14 cellular contexts compared by ENCODE assay signal in the genomic region with DNA sequence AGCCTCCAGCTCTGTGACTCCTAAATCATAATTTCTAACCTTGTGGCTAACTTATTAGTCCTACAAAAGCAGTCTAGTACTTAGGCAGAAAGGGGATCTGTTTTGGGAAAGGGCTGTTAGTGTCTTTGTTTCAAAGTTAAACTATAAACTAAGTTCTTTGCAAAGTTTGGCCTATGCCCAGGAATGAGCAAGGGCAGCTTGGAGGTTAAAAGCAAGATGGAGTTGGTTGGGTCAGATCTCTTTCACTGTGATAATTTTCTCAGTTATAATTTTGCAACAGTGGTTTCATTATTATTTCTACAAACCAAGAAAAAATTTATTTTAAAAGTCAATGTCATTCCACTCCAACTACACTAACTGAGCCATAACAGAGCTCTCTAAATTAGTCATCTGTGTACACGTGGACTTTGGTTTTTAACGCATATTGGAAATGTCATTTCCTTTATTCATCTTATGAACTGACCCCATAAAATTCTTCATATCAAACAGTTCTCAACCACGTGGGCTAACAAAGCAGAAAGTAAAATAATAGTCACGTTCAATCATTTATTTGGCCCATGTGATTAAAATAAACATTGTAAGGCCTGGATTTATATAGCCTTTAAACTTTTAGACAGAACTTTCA.
DNase-seq lines count a peak whose midpoint lies in the region; ATAC-seq and TF ChIP-seq lines count a peak whose summit lies in the region.
"Had no signal": no experiment of that assay in that cellular context is flagged by ENCODE, and none has a peak within 500 bp of the region (broad histone marks: within the 10 kb centered on the region; RNA-seq: fewer than 3 reads in every experiment).

No MANE protein-coding gene starts in this region.

- no peaks in the 10 kb centered on the region for H3K27me3 ChIP-seq in testis

- no peak overlapping the region for H3K4me3 Mint-ChIP-seq in activated T-helper 2 cell treated with anti-CD3 and anti-CD28 coated beads, Interferon-gamma antibody, Interleukin-2, Interleukin-4, amounts not matched to agents 10 μg/mL and 5 μg/mL and 100 μg/mL, durations not matched to agents 14 hours and 24 hours and 36 hours (ENCODE audit: low read depth)
- H3K4me3 Mint-ChIP-seq in WTC11: no peak overlapping the region
- H3K4me3 Mint-ChIP-seq: CD4-positive, CD25-positive, alpha-beta regulatory T cell; dendritic cell treated with granulocyte-macrophage colony-stimulating factor and Interleukin-4, amounts not matched to agents 40 ng/mL and 50 ng/mL, for 4 days had no signal

- H3K36me3 ChIP-seq in testis (ENCODE audit: low read depth, missing control alignments): no peaks in the 10 kb centered on the region

- TF ChIP-seq POLR2A in testis (IDR thresholded peaks at IDR 0.05): no peak

- intact Hi-C loops in activated T-helper 2 cell treated with anti-CD3 and anti-CD28 coated beads, Interferon-gamma antibody, Interleukin-2, Interleukin-4, amounts not matched to agents 10 μg/mL and 5 μg/mL and 100 μg/mL, durations not matched to agents 14 hours and 24 hours and 36 hours (cut with micrococcal nuclease): no loop called here
- intact Hi-C loops in head of caudate nucleus (cut with DNase I): no loop called here
- intact Hi-C loops in testis (cut with DNase I; ENCODE audit: low total_unique reads): no loop called here

- TF ChIP-seq CTCF in GM12865 (IDR thresholded peaks at IDR 0.05; ENCODE audit: insufficient read depth, low read depth, low read length, missing control alignments) (no peak), WTC11 (IDR thresholded peaks at IDR 0.05) (no peak), testis (IDR thresholded peaks at IDR 0.05) (no peak)

- 72 to 73% methylated on average over 4 of the region's 4 CpGs for WGBS in testis, 2 donors

- CTCF ChIA-PET in WTC11 (lab: Charles Lee): no interaction called here

- peaks cover 6% of the 10 kb centered on the region for H3K9me3 Mint-ChIP-seq in activated T-helper 2 cell treated with anti-CD3 and anti-CD28 coated beads, Interferon-gamma antibody, Interleukin-2, Interleukin-4, amounts not matched to agents 10 μg/mL and 5 μg/mL and 100 μg/mL, durations not matched to agents 14 hours and 24 hours and 36 hours
- peaks cover 28% of the 10 kb centered on the region for H3K9me3 Mint-ChIP-seq in WTC11

- H3K4me1 Mint-ChIP-seq in activated T-helper 2 cell treated with anti-CD3 and anti-CD28 coated beads, Interferon-gamma antibody, Interleukin-2, Interleukin-4, amounts not matched to agents 10 μg/mL and 5 μg/mL and 100 μg/mL, durations not matched to agents 14 hours and 24 hours and 36 hours (ENCODE audit: low read depth): peaks cover 20% of the 10 kb centered on the region
- no peaks in the 10 kb centered on the region for H3K4me1 Mint-ChIP-seq in WTC11

- H3K4me3 ChIP-seq in GM12865 (ENCODE audit: low read depth, low read length): no peak overlapping the region
- no peak overlapping the region for H3K4me3 ChIP-seq in testis
- H3K4me3 ChIP-seq: psoas muscle had no signal

- H3K36me3 Mint-ChIP-seq in activated T-helper 2 cell treated with anti-CD3 and anti-CD28 coated beads, Interferon-gamma antibody, Interleukin-2, Interleukin-4, amounts not matched to agents 10 μg/mL and 5 μg/mL and 100 μg/mL, durations not matched to agents 14 hours and 24 hours and 36 hours (ENCODE audit: low read depth): no peaks in the 10 kb centered on the region
- peaks cover 23% of the 10 kb centered on the region for H3K36me3 Mint-ChIP-seq in WTC11
- H3K36me3 Mint-ChIP-seq: CD4-positive, CD25-positive, alpha-beta regulatory T cell had no signal

- no peaks in the 10 kb centered on the region for H3K27me3 Mint-ChIP-seq in activated T-helper 2 cell treated with anti-CD3 and anti-CD28 coated beads, Interferon-gamma antibody, Interleukin-2, Interleukin-4, amounts not matched to agents 10 μg/mL and 5 μg/mL and 100 μg/mL, durations not matched to agents 14 hours and 24 hours and 36 hours (ENCODE audit: low read depth)
- peaks cover 7% of the 10 kb centered on the region for H3K27me3 Mint-ChIP-seq in WTC11 (ENCODE audit: low read depth)
- H3K27me3 Mint-ChIP-seq: CD4-positive, CD25-positive, alpha-beta regulatory T cell; dendritic cell treated with granulocyte-macrophage colony-stimulating factor and Interleukin-4, amounts not matched to agents 40 ng/mL and 50 ng/mL, for 4 days had no signal

- no peak overlapping the region for H3K27ac ChIP-seq in testis
- H3K27ac ChIP-seq: psoas muscle had no signal

- H3K27ac Mint-ChIP-seq in activated T-helper 2 cell treated with anti-CD3 and anti-CD28 coated beads, Interferon-gamma antibody, Interleukin-2, Interleukin-4, amounts not matched to agents 10 μg/mL and 5 μg/mL and 100 μg/mL, durations not matched to agents 14 hours and 24 hours and 36 hours: peak overlapping the region; percentile 22
- no peak overlapping the region for H3K27ac Mint-ChIP-seq in WTC11
- H3K27ac Mint-ChIP-seq: CD4-positive, CD25-positive, alpha-beta regulatory T cell; dendritic cell treated with granulocyte-macrophage colony-stimulating factor and Interleukin-4, amounts not matched to agents 40 ng/mL and 50 ng/mL, for 4 days had no signal

- H3K4me1 ChIP-seq in testis: no peaks in the 10 kb centered on the region
- H3K4me1 ChIP-seq: psoas muscle had no signal

- no peaks in the 10 kb centered on the region for H3K9me3 ChIP-seq in testis

- DNase-seq in GM12865 (ENCODE audit: low read depth) (peak; percentile 29), WTC11 (ENCODE audit: low spot score) (no peak), NCI-H1436 (lab: John Stamatoyannopoulos, UW) (no peak), head of caudate nucleus (no peak), testis (no peak)
- no peak for DNase-seq in activated T-helper 2 cell treated with anti-CD3 and anti-CD28 coated beads, Interferon-gamma antibody, Interleukin-2, Interleukin-4, amounts not matched to agents 10 μg/mL and 5 μg/mL and 100 μg/mL, durations not matched to agents 14 hours and 24 hours and 36 hours (ENCODE audit: low spot score)
- DNase-seq: NCI-H1048; psoas muscle; SIG-M5; stimulated activated CD8-positive, alpha-beta memory T cell treated with anti-CD3 and anti-CD28 coated beads, Interleukin-4, amount 100 ng/mL, for 48 hours had no signal

- ATAC-seq in GM19438 (IDR thresholded peaks at IDR 0.05; ENCODE audit: low read depth, unreplicated experiment): peak; percentile 81
- ATAC-seq in HG03025 (IDR thresholded peaks at IDR 0.05; ENCODE audit: low FRiP score, unreplicated experiment): peak; percentile 84
- ATAC-seq in WTC11: no peak
- ATAC-seq: psoas muscle had no signal

- POLR2A ChIA-PET in WTC11 (lab: Charles Lee): no interaction called here

TF ChIP-seq in WTC11, 78 proteins besides CTCF, POLR2A, EP300 and RAD21:
- no peak for TF ChIP-seq AFF4 (CRISPR knock-in tag; IDR thresholded peaks at IDR 0.05; ENCODE audit: borderline replicate concordance)
- no peak for TF ChIP-seq ZNF263 (CRISPR knock-in tag; IDR thresholded peaks at IDR 0.05; ENCODE audit: low read depth)
- no peak for TF ChIP-seq RORB (CRISPR knock-in tag; IDR thresholded peaks at IDR 0.05)
